In genomic region chr1:231872461-231872910, GRCh38 we compare ENCODE assay signal across 15 cellular contexts.
A peak's percentile ranks its signal among the peaks of the same experiment; 100 is the strongest.
DNase-seq lines count a peak whose midpoint lies in the region; ATAC-seq, FAIRE-seq and TF ChIP-seq lines count a peak whose summit lies in the region.
"Had no signal": no experiment of that assay in that cellular context is flagged by ENCODE, and none has a peak within 500 bp of the region (broad histone marks: within the 10 kb centered on the region; RNA-seq: fewer than 3 reads in every experiment).

No MANE protein-coding gene starts in this region.

- DNase-seq in AG20443 (ENCODE audit: low spot score), result peak; percentile 70
- peak; percentile 41 for DNase-seq in HFFc6
- peak; percentile 20 for DNase-seq in bronchial epithelial cell (ENCODE audit: low read depth)
- peak; percentile 12 for DNase-seq in kidney glomerular epithelial cell (lab: John Stamatoyannopoulos, UW)
- DNase-seq in NOMO-1 treated with dmso at 0.1 percent for 144 hours (lab: John Stamatoyannopoulos, UW; ENCODE audit: unreplicated experiment), result no peak
- no peak for DNase-seq in stimulated activated CD4-positive, alpha-beta T cell treated with anti-CD3 and anti-CD28 coated beads, Interleukin-2, amount 100 ng/mL, for 24 hours
- DNase-seq in stimulated activated CD4-positive, alpha-beta T cell treated with anti-CD3 and anti-CD28 coated beads, Interleukin-4, amount 100 ng/mL, for 1 hour, result no peak
- DNase-seq: CD8-positive, alpha-beta T cell; GDM1; SJCRH30; substantia nigra had no signal

- no peaks in the 10 kb centered on the region for H3K36me3 ChIP-seq in bronchial epithelial cell (ENCODE audit: control insufficient read depth, insufficient read depth, low read length)
- H3K36me3 ChIP-seq: SJCRH30 had no signal

- no peaks in the 10 kb centered on the region; the same call in 1 of the 2 replicates for H3K27me3 Mint-ChIP-seq in HFFc6 (ENCODE audit: insufficient read depth)

- peaks cover 30% of the 10 kb centered on the region for H3K4me1 Mint-ChIP-seq in HFFc6 (ENCODE audit: low read depth)

- no peak for FAIRE-seq in bronchial epithelial cell (lab: Jason Lieb, UNC)
- FAIRE-seq: H1 had no signal

- peaks cover 5% of the 10 kb centered on the region for H3K36me3 Mint-ChIP-seq in HFFc6 (ENCODE audit: low read depth)

- TF ChIP-seq CTCF in HFFc6 (IDR thresholded peaks at IDR 0.05) (no peak), bronchial epithelial cell (IDR thresholded peaks at IDR 0.05; ENCODE audit: insufficient read depth, low read length, severe bottlenecking) (no peak)

- no peak overlapping the region for H3K4me3 ChIP-seq in bronchial epithelial cell (ENCODE audit: low read depth, low read length)
- H3K4me3 ChIP-seq: SJCRH30 had no signal

- no peaks in the 10 kb centered on the region for H3K27me3 ChIP-seq in bronchial epithelial cell (ENCODE audit: control insufficient read depth, insufficient read depth, low read length)
- H3K27me3 ChIP-seq: SJCRH30 had no signal

- ATAC-seq in HG02973 (IDR thresholded peaks at IDR 0.05; ENCODE audit: unreplicated experiment), result no peak
- ATAC-seq: CD8-positive, alpha-beta T cell; sciatic nerve had no signal

- peak overlapping the region; percentile 76 for H3K27ac Mint-ChIP-seq in HFFc6
- H3K27ac Mint-ChIP-seq: nephron had no signal

- peak overlapping the region; percentile 18; the same call in 1 of the 2 replicates for H3K4me3 Mint-ChIP-seq in HFFc6
- H3K4me3 Mint-ChIP-seq: nephron had no signal

- peaks cover 7% of the 10 kb centered on the region for H3K9me3 Mint-ChIP-seq in HFFc6

Comparison
In these comparisons a context has a peak if more than half of its experiments do, and no peak if none do; other contexts are left out.
1. DNase-seq: peak in AG20443 (single experiment), HFFc6 (single experiment), bronchial epithelial cell (single experiment) and kidney glomerular epithelial cell (single experiment); none in NOMO-1 treated with dmso at 0.1 percent for 144 hours (single experiment), stimulated activated CD4-positive, alpha-beta T cell treated with anti-CD3 and anti-CD28 coated beads, Interleukin-2, amount 100 ng/mL, for 24 hours (0 of 2) and stimulated activated CD4-positive, alpha-beta T cell treated with anti-CD3 and anti-CD28 coated beads, Interleukin-4, amount 100 ng/mL, for 1 hour (single experiment).